In the genomic region with DNA sequence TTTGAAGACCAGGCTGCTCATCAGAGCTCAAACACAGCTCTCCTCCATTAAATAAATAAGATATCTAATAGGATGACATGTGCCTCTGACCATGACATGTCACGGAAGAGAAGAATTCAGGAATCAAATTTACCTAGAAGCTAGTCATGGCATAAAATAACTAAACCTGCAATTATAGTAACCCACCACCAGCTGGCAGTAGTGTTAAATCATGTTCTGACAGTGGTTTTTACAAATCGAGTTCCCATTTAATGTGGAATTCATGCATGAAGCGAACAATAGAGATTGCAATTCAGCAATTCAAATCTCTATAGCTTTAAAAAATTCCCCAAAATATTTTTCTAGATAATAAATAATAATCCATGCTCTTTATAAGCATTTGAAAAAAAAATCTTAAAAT, we compare ENCODE assay signal across 9 cellular contexts.
DNase-seq lines count a peak whose midpoint lies in the region; ATAC-seq and TF ChIP-seq lines count a peak whose summit lies in the region.
"Had no signal": no experiment of that assay in that cellular context is flagged by ENCODE, and none has a peak within 500 bp of the region (broad histone marks: within the 10 kb centered on the region; RNA-seq: fewer than 3 reads in every experiment).

No MANE protein-coding gene starts in this region.

- H2AK5ac ChIP-seq in mesendoderm (ENCODE audit: low read length): no peak overlapping the region

- no peak overlapping the region for H3K27ac ChIP-seq in DND-41 (ENCODE audit: low read length)
- no peak overlapping the region for H3K27ac ChIP-seq in mesendoderm (ENCODE audit: low read depth, low read length)

- no peak overlapping the region for H4K8ac ChIP-seq in mesendoderm (ENCODE audit: low read depth, low read length)

- H2BK5ac ChIP-seq in mesendoderm (ENCODE audit: low read length): no peak overlapping the region

- H3K56ac ChIP-seq in mesendoderm (ENCODE audit: low read length): no peak overlapping the region

- no peak overlapping the region for H2AFZ ChIP-seq in DND-41 (ENCODE audit: low read depth, low read length)

- H3K4me1 ChIP-seq in DND-41 (ENCODE audit: insufficient read depth, low read length): peaks cover 26% of the 10 kb centered on the region
- no peaks in the 10 kb centered on the region for H3K4me1 ChIP-seq in mesendoderm (ENCODE audit: control insufficient read depth, low read depth, low read length)

- ATAC-seq in DND-41 (ENCODE audit: insufficient read depth, low read depth) (no peak), WTC11 (no peak), GM21447 (IDR thresholded peaks at IDR 0.05; ENCODE audit: unreplicated experiment) (no peak)
- ATAC-seq: Right ventricle myocardium inferior had no signal

- CTCF ChIA-PET in WTC11 (lab: Charles Lee): interaction anchor here (0.6 to 1.1 kb wide), 6 partner anchors 17 to 188 kb away, joined by 3 to 5 read pairs (median 3); no protein-coding TSS in a partner anchor

- H3K4ac ChIP-seq in mesendoderm (ENCODE audit: low read depth, low read length): no peak overlapping the region

- POLR2A ChIA-PET in WTC11 (lab: Charles Lee): no interaction called here

- H3K27me3 Mint-ChIP-seq in WTC11 (ENCODE audit: low read depth): no peaks in the 10 kb centered on the region

- H3K4me1 Mint-ChIP-seq in WTC11: peaks cover 8% of the 10 kb centered on the region

- no peak overlapping the region for H3K4me2 ChIP-seq in DND-41 (ENCODE audit: insufficient read depth, low read length)
- H3K4me2 ChIP-seq in mesendoderm (ENCODE audit: low read length): no peak overlapping the region

- H3K23ac ChIP-seq in mesendoderm (ENCODE audit: low read length): no peak overlapping the region

- no peak overlapping the region for H3K18ac ChIP-seq in mesendoderm (ENCODE audit: low read length)

- H3K9ac ChIP-seq in DND-41 (ENCODE audit: low read depth, low read length) (no peak overlapping the region), mesendoderm (ENCODE audit: low read length) (no peak overlapping the region)

- no peak overlapping the region for H4K5ac ChIP-seq in mesendoderm (ENCODE audit: low read length)

- no peaks in the 10 kb centered on the region for H3K36me3 ChIP-seq in DND-41 (ENCODE audit: insufficient read depth, low read length)
- H3K36me3 ChIP-seq in mesendoderm (ENCODE audit: control insufficient read depth, insufficient read depth, low read length): no peaks in the 10 kb centered on the region

- H3K79me2 ChIP-seq in DND-41 (ENCODE audit: insufficient read depth, low read length): no peaks in the 10 kb centered on the region
- no peaks in the 10 kb centered on the region for H3K79me2 ChIP-seq in mesendoderm (ENCODE audit: control insufficient read depth, insufficient read depth, low read length)

- H4K20me1 ChIP-seq in DND-41 (ENCODE audit: insufficient read depth, low read length): no peaks in the 10 kb centered on the region

- H2BK15ac ChIP-seq in mesendoderm (replicated peaks; ENCODE audit: low read depth): no peak overlapping the region

- H2BK120ac ChIP-seq in mesendoderm (ENCODE audit: low read depth, low read length): no peak overlapping the region

- H3K27ac Mint-ChIP-seq in WTC11: no peak overlapping the region

- DNase-seq in DND-41: no peak
- DNase-seq in KBM-7: peak; percentile 50
- no peak for DNase-seq in WTC11 (ENCODE audit: low spot score)
- peak; percentile 65 for DNase-seq in mesendoderm
- no peak for DNase-seq in activated CD8-positive, alpha-beta memory T cell treated with anti-CD3 and anti-CD28 coated beads for 24 hours
- DNase-seq in NCI-H2196 treated with DMSO at 0.1 percent for 48 hours (lab: John Stamatoyannopoulos, UW; ENCODE audit: unreplicated experiment): no peak
- DNase-seq in SHP77 (lab: John Stamatoyannopoulos, UW): no peak

- no peaks in the 10 kb centered on the region for H3K27me3 ChIP-seq in DND-41 (ENCODE audit: insufficient read depth, low read length, poor library complexity)
- no peaks in the 10 kb centered on the region for H3K27me3 ChIP-seq in mesendoderm (ENCODE audit: insufficient read depth, low read length, poor library complexity)

- in situ Hi-C loops in KBM-7 (cut with MboI; ENCODE audit: low pct_unique_long_range_greater_than_20kb, low sequenced_read_pairs): no loop called here

- WGBS in mesendoderm (ENCODE audit: extremely low coverage, insufficient coverage, low lambda C conversion rate): no CpG with 5 or more reads among the region's 3 CpGs

- H3K36me3 Mint-ChIP-seq in WTC11: peaks cover 25% of the 10 kb centered on the region

- no peaks in the 10 kb centered on the region for H3K79me1 ChIP-seq in mesendoderm (ENCODE audit: low read length)

- H3K4me3 ChIP-seq in DND-41 (ENCODE audit: low read depth in 1 of 2, low read length in 2 of 2) (no peak overlapping the region), mesendoderm (ENCODE audit: low read length) (no peak overlapping the region)

- H3K9me3 Mint-ChIP-seq in WTC11: peaks cover 29% of the 10 kb centered on the region

- peaks cover 4% of the 10 kb centered on the region for H3K9me3 ChIP-seq in DND-41 (ENCODE audit: insufficient read depth, low read length, severe bottlenecking)

- TF ChIP-seq CTCF in DND-41 (IDR thresholded peaks at IDR 0.05; ENCODE audit: borderline replicate concordance, extremely low read depth, low read length, poor library complexity, severe bottlenecking) (peak; percentile 73), WTC11 (IDR thresholded peaks at IDR 0.05) (peak; percentile 38; the same call in 1 of the 2 replicates)

- no peak overlapping the region for H3K4me3 Mint-ChIP-seq in WTC11

TF ChIP-seq in WTC11, 78 proteins besides CTCF, POLR2A, EP300 and RAD21:
- TF ChIP-seq NR2C2 (CRISPR knock-in tag; IDR thresholded peaks at IDR 0.05): no peak
- no peak for TF ChIP-seq NFE2L1 (CRISPR knock-in tag; IDR thresholded peaks at IDR 0.05)
- TF ChIP-seq, protein P1, sequence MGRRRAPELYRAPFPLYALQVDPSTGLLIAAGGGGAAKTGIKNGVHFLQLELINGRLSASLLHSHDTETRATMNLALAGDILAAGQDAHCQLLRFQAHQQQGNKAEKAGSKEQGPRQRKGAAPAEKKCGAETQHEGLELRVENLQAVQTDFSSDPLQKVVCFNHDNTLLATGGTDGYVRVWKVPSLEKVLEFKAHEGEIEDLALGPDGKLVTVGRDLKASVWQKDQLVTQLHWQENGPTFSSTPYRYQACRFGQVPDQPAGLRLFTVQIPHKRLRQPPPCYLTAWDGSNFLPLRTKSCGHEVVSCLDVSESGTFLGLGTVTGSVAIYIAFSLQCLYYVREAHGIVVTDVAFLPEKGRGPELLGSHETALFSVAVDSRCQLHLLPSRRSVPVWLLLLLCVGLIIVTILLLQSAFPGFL (CRISPR knock-in tag; IDR thresholded peaks at IDR 0.05; ENCODE audit: borderline replicate concordance): no peak
- TF ChIP-seq, protein P2, sequence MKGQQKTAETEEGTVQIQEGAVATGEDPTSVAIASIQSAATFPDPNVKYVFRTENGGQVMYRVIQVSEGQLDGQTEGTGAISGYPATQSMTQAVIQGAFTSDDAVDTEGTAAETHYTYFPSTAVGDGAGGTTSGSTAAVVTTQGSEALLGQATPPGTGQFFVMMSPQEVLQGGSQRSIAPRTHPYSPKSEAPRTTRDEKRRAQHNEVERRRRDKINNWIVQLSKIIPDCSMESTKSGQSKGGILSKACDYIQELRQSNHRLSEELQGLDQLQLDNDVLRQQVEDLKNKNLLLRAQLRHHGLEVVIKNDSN (CRISPR knock-in tag; IDR thresholded peaks at IDR 0.05): no peak
- no peak for TF ChIP-seq JUN (CRISPR knock-in tag; IDR thresholded peaks at IDR 0.05)
- no peak for TF ChIP-seq ZNF232 (CRISPR knock-in tag; IDR thresholded peaks at IDR 0.05)
- no peak for TF ChIP-seq JAZF1 (CRISPR knock-in tag; IDR thresholded peaks at IDR 0.05)
- TF ChIP-seq FOXK1 (CRISPR knock-in tag; IDR thresholded peaks at IDR 0.05): no peak
- TF ChIP-seq, protein P3, sequence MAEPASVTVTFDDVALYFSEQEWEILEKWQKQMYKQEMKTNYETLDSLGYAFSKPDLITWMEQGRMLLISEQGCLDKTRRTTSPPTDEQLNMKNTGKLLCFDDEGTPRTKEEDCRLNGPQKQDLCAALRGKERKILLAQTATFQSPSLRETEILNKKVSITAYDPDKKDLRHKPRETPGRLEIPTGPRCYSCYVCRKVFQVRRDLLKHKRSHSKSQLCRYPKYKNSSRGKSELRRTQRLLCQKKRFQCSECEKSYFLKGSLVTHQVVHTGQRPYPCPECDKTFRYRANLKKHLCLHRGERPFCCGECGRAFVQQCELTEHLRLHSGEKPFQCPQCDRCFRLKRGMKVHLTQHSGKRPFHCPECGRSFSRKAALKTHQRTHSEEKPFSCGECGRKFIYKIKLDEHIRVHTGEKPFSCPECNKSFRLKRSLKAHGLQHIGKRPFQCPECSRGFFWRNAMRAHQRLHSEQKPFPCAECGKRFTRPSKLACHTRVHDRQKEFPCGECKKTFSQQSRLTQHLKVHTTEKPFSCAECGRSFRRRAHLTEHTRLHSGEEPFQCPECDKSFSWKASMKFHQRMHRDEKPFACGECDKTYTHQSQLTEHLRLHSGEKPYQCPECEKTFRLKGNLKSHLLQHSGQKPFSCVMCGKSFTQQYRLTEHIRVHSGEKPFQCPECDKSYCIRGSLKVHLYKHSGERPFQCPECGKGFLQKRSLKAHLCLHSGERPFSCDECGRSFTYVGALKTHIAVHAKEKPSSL (CRISPR knock-in tag; conservative IDR thresholded peaks at IDR 0.05): no peak
- no peak for TF ChIP-seq NFYB (CRISPR knock-in tag; conservative IDR thresholded peaks at IDR 0.05; ENCODE audit: low read depth)

Comparison
In these comparisons a context has a peak if more than half of its experiments do, and no peak if none do; other contexts are left out.
1. DNase-seq: peak in KBM-7 (single experiment) and mesendoderm (single experiment); none in DND-41 (single experiment), WTC11 (single experiment), activated CD8-positive, alpha-beta memory T cell treated with anti-CD3 and anti-CD28 coated beads for 24 hours (single experiment), NCI-H2196 treated with DMSO at 0.1 percent for 48 hours (single experiment) and SHP77 (0 of 2).